Comparison of ENCODE assay signal across 24 cellular contexts in the genomic region with DNA sequence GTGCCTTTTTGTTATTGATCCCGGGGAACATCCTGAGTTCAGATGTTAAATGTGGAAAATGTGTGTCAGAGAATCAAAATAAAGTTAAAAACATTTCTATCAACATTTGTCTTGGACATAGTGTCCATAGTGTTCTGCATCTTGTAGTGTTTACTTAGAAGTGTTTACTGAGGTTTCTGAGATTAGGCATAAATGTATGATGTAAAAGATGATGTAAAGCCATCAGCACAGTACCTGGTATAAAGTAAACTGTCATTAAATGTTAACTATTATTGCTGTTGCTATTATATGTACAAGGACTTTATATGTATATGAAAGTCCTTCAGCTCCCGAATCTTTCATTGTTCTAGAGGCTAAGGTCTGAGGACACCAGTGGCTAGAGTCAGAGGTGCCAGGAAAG.
"Had no signal": no experiment of that assay in that cellular context is flagged by ENCODE, and none has a peak within 500 bp of the region (broad histone marks: within the 10 kb centered on the region; RNA-seq: fewer than 3 reads in every experiment).

No MANE protein-coding gene starts in this region.

- H3K4me3 Mint-ChIP-seq: activated CD4-positive, alpha-beta T cell treated with anti-CD3 and anti-CD28 coated beads, Interleukin-2, amount 10 ng/mL, durations not matched to agents 24 days and 14 days; activated CD8-positive, alpha-beta T cell treated with anti-CD3 and anti-CD28 coated beads for 36 hours; activated naive CD8-positive, alpha-beta T cell treated with anti-CD3 and anti-CD28 coated beads for 36 hours; activated T-helper 17 cell treated with anti-CD3 and anti-CD28 coated beads, Interleukin-2, amount 50 U/mL, for 72 hours; central memory CD8-positive, alpha-beta T cell; neural crest cell; type B pancreatic cell had no signal

- H3K27ac Mint-ChIP-seq: activated CD4-positive, alpha-beta T cell treated with anti-CD3 and anti-CD28 coated beads, Interleukin-2, amount 10 ng/mL, durations not matched to agents 24 days and 14 days; activated CD8-positive, alpha-beta T cell treated with anti-CD3 and anti-CD28 coated beads for 36 hours; activated naive CD8-positive, alpha-beta T cell treated with anti-CD3 and anti-CD28 coated beads for 36 hours had no signal

- H3K27me3 ChIP-seq: gastroesophageal sphincter, heart left ventricle, ovary, right lobe of liver, stomach, testis had no signal

- H3K4me1 ChIP-seq: right lobe of liver, testis had no signal

- H3K36me3 Mint-ChIP-seq: activated naive CD8-positive, alpha-beta T cell treated with anti-CD3 and anti-CD28 coated beads for 36 hours; type B pancreatic cell had no signal

- H3K4me3 ChIP-seq: coronary artery, gastroesophageal sphincter, heart left ventricle, ovary, right lobe of liver, stomach, testis had no signal

- FAIRE-seq: endometrium, small intestine had no signal

- DNase-seq: activated CD4-positive, alpha-beta T cell treated with anti-CD3 and anti-CD28 coated beads, Interleukin-2, amount 10 ng/mL, durations not matched to agents 24 days and 14 days; activated CD8-positive, alpha-beta T cell treated with anti-CD3 and anti-CD28 coated beads for 36 hours; activated naive CD4-positive, alpha-beta T cell; activated naive CD8-positive, alpha-beta T cell treated with anti-CD3 and anti-CD28 coated beads for 36 hours; activated T-cell treated with anti-CD3 and anti-CD28 coated beads, Interleukin-2, amount 50 U/mL, for 1 hour; anterior cingulate cortex; heart left ventricle; left ventricle myocardium superior; ovary; small intestine; stimulated activated CD4-positive, alpha-beta T cell treated with anti-CD3 and anti-CD28 coated beads, Interleukin-15, amount 100 ng/mL, for 24 hours; stimulated activated CD4-positive, alpha-beta T cell treated with anti-CD3 and anti-CD28 coated beads, Interleukin-2, amount 100 ng/mL, for 48 hours; stomach; T-helper 9 cell; testis had no signal

- H3K27me3 Mint-ChIP-seq: activated naive CD8-positive, alpha-beta T cell treated with anti-CD3 and anti-CD28 coated beads for 36 hours had no signal

- ATAC-seq: activated CD8-positive, alpha-beta T cell treated with anti-CD3 and anti-CD28 coated beads for 36 hours; activated T-helper 17 cell treated with anti-CD3 and anti-CD28 coated beads, Interleukin-2, amount 50 U/mL, for 72 hours; esophagus mucosa; gastroesophageal sphincter; heart left ventricle; left ventricle myocardium superior had no signal

- H3K9me3 ChIP-seq: gastroesophageal sphincter, heart left ventricle, ovary, right lobe of liver, stomach, testis had no signal

- H3K36me3 ChIP-seq: gastroesophageal sphincter, heart left ventricle, ovary, right lobe of liver, stomach had no signal

- H3K4me1 Mint-ChIP-seq: central memory CD8-positive, alpha-beta T cell had no signal

- H3K9me3 Mint-ChIP-seq: activated CD4-positive, alpha-beta T cell treated with anti-CD3 and anti-CD28 coated beads, Interleukin-2, amount 10 ng/mL, durations not matched to agents 24 days and 14 days; activated CD8-positive, alpha-beta T cell treated with anti-CD3 and anti-CD28 coated beads for 36 hours; activated naive CD8-positive, alpha-beta T cell treated with anti-CD3 and anti-CD28 coated beads for 36 hours; activated T-helper 17 cell treated with anti-CD3 and anti-CD28 coated beads, Interleukin-2, amount 50 U/mL, for 72 hours; central memory CD8-positive, alpha-beta T cell; neural crest cell; type B pancreatic cell had no signal

- H3K27ac ChIP-seq: coronary artery, gastroesophageal sphincter, heart left ventricle, ovary, right lobe of liver, stomach, testis had no signal
